ENCODE assay signal across 17 cellular contexts in genomic region chr3:167874667-167875372, GRCh38.
DNase-seq lines count a peak whose midpoint lies in the region; ATAC-seq, FAIRE-seq and TF ChIP-seq lines count a peak whose summit lies in the region.
"Had no signal": no experiment of that assay in that cellular context is flagged by ENCODE, and none has a peak within 500 bp of the region (broad histone marks: within the 10 kb centered on the region; RNA-seq: fewer than 3 reads in every experiment).

No MANE protein-coding gene starts in this region.

- H2BK20ac ChIP-seq in H1 (ENCODE audit: low read length): no peak overlapping the region

- H3K4me3 ChIP-seq in HUES48 (ENCODE audit: low read depth, low read length) (no peak overlapping the region), H1 (ENCODE audit: extremely low read depth in 1 of 4, insufficient read depth in 2 of 4, low read depth in 3 of 4, low read length in 4 of 4) (no peak overlapping the region), right cardiac atrium (ENCODE audit: low read length) (no peak overlapping the region), suprapubic skin (no peak overlapping the region), kidney (ENCODE audit: low read length in 2 of 2) (no peak overlapping the region)
- H3K4me3 ChIP-seq: K562 had no signal

- H3K79me1 ChIP-seq in H1 (ENCODE audit: low read depth, low read length): no peaks in the 10 kb centered on the region

- TF ChIP-seq POLR2A in H1 (IDR thresholded peaks at IDR 0.05; ENCODE audit: control extremely low read depth in 1 of 2, low read depth in 2 of 2, low read length in 2 of 2) (no peak), suprapubic skin (IDR thresholded peaks at IDR 0.05) (no peak)

- CTCF ChIA-PET in H1 (lab: Charles Lee; ENCODE audit: partially characterized antibody): interaction anchor here (0.8 to 3.8 kb wide), 5 partner anchors 7 to 494 kb away, joined by 3 to 21 read pairs (median 4); no protein-coding TSS in a partner anchor

- no peak overlapping the region for H3K23ac ChIP-seq in H1 (ENCODE audit: insufficient read length)

- H3K4me1 ChIP-seq in HUES48 (ENCODE audit: control insufficient read depth, insufficient read depth, low read length) (peaks cover 6% of the 10 kb centered on the region; the same call in 1 of the 2 replicates), H1 (replicated peaks in 1 of 4; ENCODE audit: control insufficient read depth in 3 of 4, insufficient read depth in 4 of 4, low read length in 3 of 4) (no peaks in the 10 kb centered on the region), right cardiac atrium (ENCODE audit: control insufficient read depth, insufficient read depth, low read length) (no peaks in the 10 kb centered on the region), suprapubic skin (peaks cover 10% of the 10 kb centered on the region), kidney (ENCODE audit: control insufficient read depth in 1 of 2, insufficient read depth in 1 of 2, low read depth in 1 of 2, low read length in 2 of 2) (peaks cover 0 to 2% of the 10 kb centered on the region in 2 donors)

- H3K4me2 ChIP-seq in H1 (ENCODE audit: insufficient read depth in 1 of 2, low read depth in 2 of 2, low read length in 2 of 2): no peak overlapping the region

- no peak overlapping the region for H2BK5ac ChIP-seq in H1 (ENCODE audit: low read depth, low read length)

- no peak overlapping the region for H3K14ac ChIP-seq in H1 (ENCODE audit: insufficient read length)

- H3K9ac ChIP-seq in HUES48 (ENCODE audit: low read depth, low read length): no peak overlapping the region
- no peak overlapping the region for H3K9ac ChIP-seq in H1 (replicated peaks in 1 of 4; ENCODE audit: extremely low read depth in 1 of 4, low read depth in 3 of 4, low read length in 3 of 4)
- no peak overlapping the region for H3K9ac ChIP-seq in kidney (ENCODE audit: low read length in 2 of 2)

- H3K9me3 ChIP-seq in HUES48 (ENCODE audit: control insufficient read depth, insufficient read depth, low read length) (no peaks in the 10 kb centered on the region), H1 (ENCODE audit: insufficient read depth in 2 of 2, low read depth in 1 of 2, low read length in 1 of 2) (no peaks in the 10 kb centered on the region), right cardiac atrium (ENCODE audit: control insufficient read depth, low read length) (no peaks in the 10 kb centered on the region), suprapubic skin (no peaks in the 10 kb centered on the region), kidney (ENCODE audit: control insufficient read depth in 1 of 2, low read length in 2 of 2) (no peaks in the 10 kb centered on the region)

- H2AFZ ChIP-seq in H1 (ENCODE audit: low read length): no peak overlapping the region

- H4K91ac ChIP-seq in H1 (replicated peaks; ENCODE audit: insufficient read length, low read length): no peak overlapping the region

- no peak overlapping the region for H2AK5ac ChIP-seq in H1 (ENCODE audit: low read depth, low read length)

- H3K27me3 ChIP-seq in HUES48 (ENCODE audit: control insufficient read depth, insufficient read depth, low read length): no peaks in the 10 kb centered on the region
- H3K27me3 ChIP-seq in H1 (replicated peaks in 1 of 4; ENCODE audit: control insufficient read depth in 3 of 4, extremely low read depth in 1 of 4, insufficient read depth in 3 of 4, low read length in 3 of 4): no peaks in the 10 kb centered on the region
- no peaks in the 10 kb centered on the region for H3K27me3 ChIP-seq in right cardiac atrium (ENCODE audit: control insufficient read depth, insufficient read depth)
- no peaks in the 10 kb centered on the region for H3K27me3 ChIP-seq in suprapubic skin

- no peak overlapping the region for H3K56ac ChIP-seq in H1 (replicated peaks; ENCODE audit: insufficient read length, low read depth, low read length)

- DNase-seq in H1 (ENCODE audit: low read depth in 1 of 2, low spot score in 2 of 2): no peak
- no peak for DNase-seq in right cardiac atrium
- DNase-seq in suprapubic skin (ENCODE audit: low spot score in 2 of 2): no peak
- DNase-seq in activated naive CD4-positive, alpha-beta T cell (lab: John Stamatoyannopoulos, UW): no peak
- DNase-seq in 8988T: no peak
- no peak for DNase-seq in kidney
- DNase-seq: CD4-positive, alpha-beta memory T cell; DMS79 treated with DMSO at 0.1 percent for 48 hours; HFFc6; NCI-H1048; NCI-H1694 had no signal

- ATAC-seq in right cardiac atrium: no peak
- ATAC-seq: K562 had no signal

- no peaks in the 10 kb centered on the region for H4K20me1 ChIP-seq in H1 (replicated peaks in 1 of 2; ENCODE audit: control insufficient read depth in 1 of 2, insufficient read depth in 2 of 2, low read length in 2 of 2)

- H4K5ac ChIP-seq in H1 (ENCODE audit: insufficient read length, low read depth, low read length): no peak overlapping the region

- TF ChIP-seq CTCF in H1 (IDR thresholded peaks at IDR 0.05; ENCODE audit: control extremely low read depth in 1 of 3, insufficient read depth in 1 of 3, low read depth in 1 of 3, low read length in 3 of 3) (no peak), suprapubic skin (IDR thresholded peaks at IDR 0.05) (no peak), kidney (IDR thresholded peaks at IDR 0.05; ENCODE audit: borderline replicate concordance, extremely low read depth, insufficient read depth) (no peak)

- no peak overlapping the region for H4K8ac ChIP-seq in H1 (ENCODE audit: extremely low read depth, insufficient read depth, low read length)

- TF ChIP-seq RAD21 in H1 (IDR thresholded peaks at IDR 0.05 in 1 of 2, conservative IDR thresholded peaks at IDR 0.05 in 1 of 2; ENCODE audit: low read depth in 2 of 2, low read length in 2 of 2): no peak

- H3K36me3 ChIP-seq in HUES48 (ENCODE audit: control insufficient read depth, insufficient read depth, low read length) (no peaks in the 10 kb centered on the region), H1 (ENCODE audit: control insufficient read depth in 2 of 4, insufficient read depth in 4 of 4, low read length in 3 of 4) (no peaks in the 10 kb centered on the region), suprapubic skin (no peaks in the 10 kb centered on the region), kidney (ENCODE audit: control insufficient read depth in 1 of 2, insufficient read depth in 2 of 2, low read length in 2 of 2) (no peaks in the 10 kb centered on the region)

- H2BK15ac ChIP-seq in H1 (ENCODE audit: low read length): no peak overlapping the region

- no peak overlapping the region for H2BK120ac ChIP-seq in H1 (replicated peaks; ENCODE audit: low read depth, low read length)

- H3K79me2 ChIP-seq in H1 (ENCODE audit: control insufficient read depth in 1 of 2, insufficient read depth in 2 of 2, low read length in 2 of 2): no peaks in the 10 kb centered on the region

- H3K18ac ChIP-seq in H1 (ENCODE audit: extremely low read depth, low read length): no peak overlapping the region

- H3K23me2 ChIP-seq in H1 (ENCODE audit: low read depth, low read length): peaks cover 1% of the 10 kb centered on the region; the same call in 1 of the 2 replicates

- H3K27ac ChIP-seq in HUES48 (ENCODE audit: low read depth, low read length) (peak overlapping the region; percentile 71), H1 (ENCODE audit: low read depth, low read length) (no peak overlapping the region), right cardiac atrium (ENCODE audit: low read length) (peak overlapping the region; percentile 45), suprapubic skin (peak overlapping the region; percentile 36), kidney (ENCODE audit: low read depth in 2 of 2, low read length in 2 of 2) (peak overlapping the region in 1 of 2 donors; percentile 30)
- H3K27ac ChIP-seq: HL-60 had no signal

- no peak overlapping the region for H3K4ac ChIP-seq in H1 (replicated peaks; ENCODE audit: insufficient read length, low read depth, low read length)

- intact Hi-C loops in right cardiac atrium (cut with DNase I) (loop anchor here in 1 of 4 donors (10.0 kb wide), 1 partner anchor 140 kb away; the partner anchor contains the start of genes PDCD10 and SERPINI1), kidney (cut with DNase I) (no loop called here)

- no peak overlapping the region for H2BK12ac ChIP-seq in H1 (ENCODE audit: low read depth, low read length)

- TF ChIP-seq EP300 in H1 (IDR thresholded peaks at IDR 0.05; ENCODE audit: borderline replicate concordance in 1 of 2, low read depth in 2 of 2, low read length in 2 of 2) (no peak), suprapubic skin (IDR thresholded peaks at IDR 0.05) (no peak)

- POLR2A ChIA-PET in H1 (lab: Charles Lee; ENCODE audit: partially characterized antibody): no interaction called here

- FAIRE-seq in H1 (lab: Jason Lieb, UNC): no peak
- no peak for FAIRE-seq in kidney (lab: Jason Lieb, UNC)
- FAIRE-seq: D721Med, G401.6, GM12892, K562 had no signal

TF ChIP-seq in H1, 55 proteins besides CTCF, POLR2A, EP300 and RAD21:
- TF ChIP-seq EGR1 (IDR thresholded peaks at IDR 0.05; ENCODE audit: borderline replicate concordance, low read depth, low read length) (0 out of 2 replicates have a peak, but pooled peaks have one; percentile 23), USF2 (IDR thresholded peaks at IDR 0.05; ENCODE audit: low read length) (no peak), HDAC6 (IDR thresholded peaks at IDR 0.05; ENCODE audit: low read depth, low read length) (no peak), KDM4A (IDR thresholded peaks at IDR 0.05; ENCODE audit: low read depth, low read length, severe bottlenecking) (no peak)
